In genomic region chr5:76819851-76820280, GRCh38 we compare ENCODE assay signal across 8 cellular contexts. TPM values are rescaled to one million over a fixed set of nuclear protein-coding genes. Genes with fewer than 3 reads are reported as not detected.
DNase-seq lines count a peak whose midpoint lies in the region; ATAC-seq and TF ChIP-seq lines count a peak whose summit lies in the region.

No MANE protein-coding gene starts in this region.

- intact Hi-C loops in vagina (cut with DNase I) = no loop called here

- H3K9me3 ChIP-seq in endocrine pancreas (ENCODE audit: control insufficient read depth, low read length) (no peaks in the 10 kb centered on the region), mesodermal cell (ENCODE audit: control insufficient read depth, low read length) (no peaks in the 10 kb centered on the region), vagina (no peaks in the 10 kb centered on the region)

- H3K36me3 ChIP-seq in endocrine pancreas (ENCODE audit: control insufficient read depth, insufficient read depth, low read length) = no peaks in the 10 kb centered on the region
- H3K36me3 ChIP-seq in mesodermal cell (ENCODE audit: control insufficient read depth, insufficient read depth, low read length) = peaks cover 33% of the 10 kb centered on the region
- no peaks in the 10 kb centered on the region for H3K36me3 ChIP-seq in vagina

- H3K27ac ChIP-seq in mesodermal cell (ENCODE audit: low read depth, low read length, severe bottlenecking) (peak overlapping the region; percentile 31), vagina (peak overlapping the region; percentile 28)

- H3K27me3 Mint-ChIP-seq in activated naive CD4-positive, alpha-beta T cell treated with anti-CD3 and anti-CD28 coated beads, Interleukin-2, amount 50 U/mL, for 24 hours = peaks cover 4% of the 10 kb centered on the region

- no peak for ATAC-seq in HG02571 (IDR thresholded peaks at IDR 0.05; ENCODE audit: unreplicated experiment)

- H3K4me1 ChIP-seq in endocrine pancreas (ENCODE audit: control insufficient read depth, insufficient read depth, low read length) = no peaks in the 10 kb centered on the region
- H3K4me1 ChIP-seq in mesodermal cell (ENCODE audit: control insufficient read depth, insufficient read depth, low read length, poor library complexity, severe bottlenecking) = peaks cover 15% of the 10 kb centered on the region
- peaks cover 18% of the 10 kb centered on the region for H3K4me1 ChIP-seq in vagina

- TF ChIP-seq POLR2A in vagina (IDR thresholded peaks at IDR 0.05) = no peak

- H3K9me3 Mint-ChIP-seq in activated naive CD4-positive, alpha-beta T cell treated with anti-CD3 and anti-CD28 coated beads, Interleukin-2, amount 50 U/mL, for 24 hours = no peaks in the 10 kb centered on the region

- H3K27me3 ChIP-seq in endocrine pancreas (ENCODE audit: control insufficient read depth, insufficient read depth, low read length) (no peaks in the 10 kb centered on the region), vagina (no peaks in the 10 kb centered on the region)

- H3K9ac ChIP-seq in endocrine pancreas (ENCODE audit: control insufficient read depth, insufficient read depth, low read length) = peak overlapping the region; percentile 93

- peak overlapping the region; percentile 72 for H3K4me3 ChIP-seq in endocrine pancreas (ENCODE audit: control insufficient read depth, insufficient read depth, low read length)
- peak overlapping the region; percentile 96 for H3K4me3 ChIP-seq in mesodermal cell (ENCODE audit: extremely low read depth, insufficient read depth, low read length, poor library complexity, severe bottlenecking)
- peak overlapping the region; percentile 36 to 56 for H3K4me3 ChIP-seq in vagina

- WGBS in mesodermal cell (ENCODE audit: insufficient coverage in 2 of 2), 2 experiments = 4 to 8% methylated on average over 19 to 25 of the region's 27 CpGs

- DNase-seq in activated naive CD4-positive, alpha-beta T cell treated with Interleukin-2 at 50 U/mL for 16 hours = no peak
- DNase-seq in vagina (ENCODE audit: extremely low spot score in 2 of 2) (no peak), SHP77 treated with DMSO at 0.1 percent for 48 hours (lab: John Stamatoyannopoulos, UW) (no peak), GM10266 (ENCODE audit: extremely low spot score) (no peak)

- no peak for TF ChIP-seq CTCF in vagina (IDR thresholded peaks at IDR 0.05)
- TF ChIP-seq CTCF in GM10266 (IDR thresholded peaks at IDR 0.05; ENCODE audit: control insufficient read depth, insufficient read depth, low read depth, missing control alignments) = no peak

- H3K4me3 Mint-ChIP-seq in activated naive CD4-positive, alpha-beta T cell treated with anti-CD3 and anti-CD28 coated beads, Interleukin-2, amount 50 U/mL, for 24 hours = peak overlapping the region; percentile 82

- H3K36me3 Mint-ChIP-seq in activated naive CD4-positive, alpha-beta T cell treated with anti-CD3 and anti-CD28 coated beads, Interleukin-2, amount 50 U/mL, for 24 hours = peaks cover 2% of the 10 kb centered on the region

- H3K4me1 Mint-ChIP-seq in activated naive CD4-positive, alpha-beta T cell treated with anti-CD3 and anti-CD28 coated beads, Interleukin-2, amount 50 U/mL, for 24 hours = peaks cover 12% of the 10 kb centered on the region

- no peak overlapping the region for H3K27ac Mint-ChIP-seq in activated naive CD4-positive, alpha-beta T cell treated with anti-CD3 and anti-CD28 coated beads, Interleukin-2, amount 50 U/mL, for 24 hours

RNA-seq across cellular contexts. Expression of gene F2RL1, which starts 1.0 kb away (rescaled TPM):
- 193 TPM for polyA plus RNA-seq in mesodermal cell (2013, experiment 1 of 2)
- 155 TPM for polyA plus RNA-seq in mesodermal cell (2013, experiment 2 of 2)
- total RNA-seq in vagina = 6.6 TPM

RNA-seq across cellular contexts. Expression of gene S100Z, which starts 29.9 kb away (rescaled TPM):
- 0.48 TPM for polyA plus RNA-seq in mesodermal cell (2013, experiment 1 of 2)
- not detected for polyA plus RNA-seq in mesodermal cell (2013, experiment 2 of 2)
- not detected for total RNA-seq in vagina

Comparison
In these comparisons a context has a peak if more than half of its experiments do, and no peak if none do; other contexts are left out.
1. H3K4me3 ChIP-seq: peak in every context shown above with its lines; median percentile 96 in mesodermal cell; 72 in endocrine pancreas; 46 in vagina.